Comparison of ENCODE assay signal across 17 cellular contexts in genomic region chr9:2284770-2285169, GRCh38.
DNase-seq lines count a peak whose midpoint lies in the region; ATAC-seq and TF ChIP-seq lines count a peak whose summit lies in the region.
"Had no signal": no experiment of that assay in that cellular context is flagged by ENCODE, and none has a peak within 500 bp of the region (broad histone marks: within the 10 kb centered on the region; RNA-seq: fewer than 3 reads in every experiment).

No MANE protein-coding gene starts in this region.

- no peak overlapping the region for H3K4ac ChIP-seq in trophoblast cell (ENCODE audit: low read depth, low read length)

- H2BK5ac ChIP-seq in trophoblast cell (ENCODE audit: low read depth, low read length, poor library complexity) = no peak overlapping the region

- H3K36me3 ChIP-seq in GM23338 (ENCODE audit: insufficient read depth) = no peaks in the 10 kb centered on the region
- 0 out of 2 replicates have a peak, but pooled peaks cover 15% of the 10 kb centered on the region for H3K36me3 ChIP-seq in HUES64 (ENCODE audit: insufficient read depth, low read length)
- H3K36me3 ChIP-seq in iPS-20b (ENCODE audit: insufficient read depth, low read depth, low read length) = no peaks in the 10 kb centered on the region
- H3K36me3 ChIP-seq in trophoblast cell (ENCODE audit: control insufficient read depth in 1 of 2, insufficient read depth in 2 of 2, low read length in 2 of 2) = no peaks in the 10 kb centered on the region
- H3K36me3 ChIP-seq in right atrium auricular region = no peaks in the 10 kb centered on the region
- H3K36me3 ChIP-seq: BLaER1 treated with 17β-estradiol and CSF1 and Interleukin-3, amounts not matched to agents 10 nM and 100 nM had no signal

- H2AK5ac ChIP-seq in trophoblast cell (ENCODE audit: low read length) = no peak overlapping the region

- H3K9ac ChIP-seq in HUES64 (ENCODE audit: low read depth, low read length) (no peak overlapping the region), iPS-20b (ENCODE audit: low read depth, low read length) (no peak overlapping the region), trophoblast cell (ENCODE audit: low read length) (no peak overlapping the region)
- H3K9ac ChIP-seq: BLaER1 treated with 17β-estradiol and CSF1 and Interleukin-3, amounts not matched to agents 10 nM and 100 nM; KMS-11 had no signal

- no peaks in the 10 kb centered on the region for H3K9me2 ChIP-seq in GM23338 (ENCODE audit: insufficient read depth)

- peaks cover 15% of the 10 kb centered on the region for H3F3A ChIP-seq in GM23338 (replicated peaks; ENCODE audit: low read depth)

- peak overlapping the region; percentile 18 for H4K91ac ChIP-seq in trophoblast cell (ENCODE audit: low read depth, low read length)

- H4K8ac ChIP-seq in trophoblast cell (ENCODE audit: low read depth, low read length) = no peak overlapping the region

- ATAC-seq in GM23338 (no peak), HG03097 (IDR thresholded peaks at IDR 0.05; ENCODE audit: low FRiP score, unreplicated experiment) (no peak), HG02885 (IDR thresholded peaks at IDR 0.05; ENCODE audit: poor library complexity, unreplicated experiment) (no peak)
- ATAC-seq: HepG2 had no signal

- peak overlapping the region; percentile 90 for H3K27ac Mint-ChIP-seq in GM23338
- H3K27ac Mint-ChIP-seq: CD4-positive, CD25-positive, alpha-beta regulatory T cell had no signal

- no peak overlapping the region for H2BK12ac ChIP-seq in trophoblast cell (ENCODE audit: low read length)

- H3K18ac ChIP-seq in trophoblast cell (ENCODE audit: low read length) = no peak overlapping the region

- H3K27ac ChIP-seq in GM23338 (ENCODE audit: low read depth) (peak overlapping the region; percentile 98), HUES64 (ENCODE audit: low read depth, low read length) (peak overlapping the region; percentile 54; the same call in 1 of the 2 replicates), iPS-20b (ENCODE audit: low read length) (peak overlapping the region; percentile 60), trophoblast cell (ENCODE audit: low read depth, low read length) (no peak overlapping the region), right atrium auricular region (no peak overlapping the region)
- H3K27ac ChIP-seq: KMS-11 had no signal

- peaks cover 13% of the 10 kb centered on the region for H3K36me3 Mint-ChIP-seq in GM23338 (ENCODE audit: low read depth)
- H3K36me3 Mint-ChIP-seq: CD4-positive, CD25-positive, alpha-beta regulatory T cell had no signal

- peaks cover 8% of the 10 kb centered on the region for H3K27me3 Mint-ChIP-seq in GM23338 (ENCODE audit: insufficient read depth, low read depth, poor library complexity)

- no peak overlapping the region for H3K4me3 Mint-ChIP-seq in GM23338
- H3K4me3 Mint-ChIP-seq: CD4-positive, CD25-positive, alpha-beta regulatory T cell had no signal

- no peak overlapping the region for H3K14ac ChIP-seq in trophoblast cell (ENCODE audit: low read length)

- no peak overlapping the region for H3K23ac ChIP-seq in trophoblast cell (ENCODE audit: low read length)

- H4K12ac ChIP-seq in trophoblast cell (ENCODE audit: low read depth, low read length) = no peak overlapping the region

- no peaks in the 10 kb centered on the region for H4K20me1 ChIP-seq in GM23338 (replicated peaks; ENCODE audit: insufficient read depth)
- H4K20me1 ChIP-seq: BLaER1 treated with 17β-estradiol and CSF1 and Interleukin-3, amounts not matched to agents 10 nM and 100 nM had no signal

- H3K9me3 Mint-ChIP-seq in GM23338 = no peaks in the 10 kb centered on the region; the same call in 2 of the 3 replicates
- H3K9me3 Mint-ChIP-seq: CD4-positive, CD25-positive, alpha-beta regulatory T cell had no signal

- H2AFZ ChIP-seq in GM23338 (no peak overlapping the region), trophoblast cell (ENCODE audit: insufficient read depth, low read length, poor library complexity) (no peak overlapping the region)

- H3K27me3 ChIP-seq in GM23338 (ENCODE audit: insufficient read depth) = no peaks in the 10 kb centered on the region
- H3K27me3 ChIP-seq in HUES64 (ENCODE audit: insufficient read depth, low read length) = no peaks in the 10 kb centered on the region
- H3K27me3 ChIP-seq in iPS-20b (ENCODE audit: insufficient read depth, low read length) = no peaks in the 10 kb centered on the region
- H3K27me3 ChIP-seq in trophoblast cell (ENCODE audit: insufficient read depth, low read length) = no peaks in the 10 kb centered on the region
- H3K27me3 ChIP-seq in right atrium auricular region = no peaks in the 10 kb centered on the region
- H3K27me3 ChIP-seq: BLaER1 treated with 17β-estradiol and CSF1 and Interleukin-3, amounts not matched to agents 10 nM and 100 nM had no signal

- TF ChIP-seq CTCF in GM23338 (conservative IDR thresholded peaks at IDR 0.05; ENCODE audit: low read depth in 2 of 2) (no peak), right atrium auricular region (IDR thresholded peaks at IDR 0.05) (no peak)

- H3K79me1 ChIP-seq in trophoblast cell (ENCODE audit: low read length) = peaks cover 9% of the 10 kb centered on the region

- H3K9me3 ChIP-seq in HUES64 (ENCODE audit: insufficient read depth, low read depth, low read length) (no peaks in the 10 kb centered on the region), iPS-20b (ENCODE audit: insufficient read depth, low read depth, low read length) (no peaks in the 10 kb centered on the region), trophoblast cell (ENCODE audit: insufficient read depth, low read depth, low read length) (peaks cover 2% of the 10 kb centered on the region), right atrium auricular region (no peaks in the 10 kb centered on the region)

- no peaks in the 10 kb centered on the region for H3K79me2 ChIP-seq in GM23338 (replicated peaks; ENCODE audit: insufficient read depth)
- H3K79me2 ChIP-seq in trophoblast cell (ENCODE audit: control insufficient read depth, insufficient read depth, low read length, poor library complexity) = no peaks in the 10 kb centered on the region

- H3K4me1 ChIP-seq in GM23338 (ENCODE audit: insufficient read depth) = peaks cover 30% of the 10 kb centered on the region
- peaks cover 37% of the 10 kb centered on the region for H3K4me1 ChIP-seq in HUES64 (ENCODE audit: insufficient read depth, low read length)
- H3K4me1 ChIP-seq in iPS-20b (ENCODE audit: insufficient read depth, low read length) = peaks cover 35% of the 10 kb centered on the region; the same call in 1 of the 2 replicates
- H3K4me1 ChIP-seq in trophoblast cell (ENCODE audit: control insufficient read depth in 1 of 2, insufficient read depth in 2 of 2, low read length in 2 of 2) = peaks cover 0 to 6% of the 10 kb centered on the region in 2 experiments
- no peaks in the 10 kb centered on the region for H3K4me1 ChIP-seq in right atrium auricular region

- DNase-seq in GM23338 (ENCODE audit: low spot score) (no peak), trophoblast cell (no peak), right atrium auricular region (ENCODE audit: low spot score) (no peak)
- DNase-seq: 8988T; AML-193; CD4-positive, CD25-positive, alpha-beta regulatory T cell; DMS 273 treated with DMSO at 0.1 percent for 48 hours; DMS79 treated with DMSO at 0.1 percent for 48 hours; EL; H7 had no signal

- peaks cover 36% of the 10 kb centered on the region for H3K4me1 Mint-ChIP-seq in GM23338
- H3K4me1 Mint-ChIP-seq: CD4-positive, CD25-positive, alpha-beta regulatory T cell had no signal

- H3K4me3 ChIP-seq in GM23338 = no peak overlapping the region
- no peak overlapping the region for H3K4me3 ChIP-seq in HUES64 (ENCODE audit: low read length)
- H3K4me3 ChIP-seq in iPS-20b (ENCODE audit: low read length) = no peak overlapping the region
- H3K4me3 ChIP-seq in trophoblast cell (ENCODE audit: low read depth, low read length) = no peak overlapping the region
- H3K4me3 ChIP-seq in right atrium auricular region = no peak overlapping the region
- H3K4me3 ChIP-seq: BLaER1 treated with 17β-estradiol and CSF1 and Interleukin-3, amounts not matched to agents 10 nM and 100 nM had no signal

- 93% methylated on average over 1 of the region's 1 CpG for WGBS in HUES64
- WGBS in trophoblast cell (ENCODE audit: extremely low coverage, insufficient coverage, insufficient read length) = no CpG with 5 or more reads among the region's 1 CpG

- peak overlapping the region; percentile 1 for H2BK120ac ChIP-seq in trophoblast cell (ENCODE audit: insufficient read depth, low read length, poor library complexity)

- H3K4me2 ChIP-seq in GM23338 (no peak overlapping the region), trophoblast cell (ENCODE audit: low read length) (no peak overlapping the region)
- H3K4me2 ChIP-seq: KMS-11 had no signal

TF ChIP-seq in GM23338, 12 proteins besides CTCF, POLR2A, EP300 and RAD21:
- TF ChIP-seq POLR2AphosphoS5 (IDR thresholded peaks at IDR 0.05; ENCODE audit: low read depth) (no peak), ETS1 (IDR thresholded peaks at IDR 0.05) (no peak), EZH2 (IDR thresholded peaks at IDR 0.05; ENCODE audit: low read depth, unreplicated experiment) (no peak), EZH2phosphoT487 (IDR thresholded peaks at IDR 0.05; ENCODE audit: unreplicated experiment) (no peak), ZNF331 (CRISPR knock-in tag; IDR thresholded peaks at IDR 0.05; ENCODE audit: low read depth) (no peak), NANOG (IDR thresholded peaks at IDR 0.05; ENCODE audit: borderline replicate concordance) (no peak), CREB1 (CRISPR knock-in tag; IDR thresholded peaks at IDR 0.05; ENCODE audit: low read depth) (no peak)
TF ChIP-seq in GM23338: peak in this region for 0.

Comparison
In these comparisons a context has a peak if more than half of its experiments do, and no peak if none do; other contexts are left out.
1. H3K27ac ChIP-seq: peak in GM23338 (single experiment), HUES64 (single experiment) and iPS-20b (single experiment); none in trophoblast cell (single experiment) and right atrium auricular region (0 of 2).